ENCODE assay signal across 27 cellular contexts in the genomic region with DNA sequence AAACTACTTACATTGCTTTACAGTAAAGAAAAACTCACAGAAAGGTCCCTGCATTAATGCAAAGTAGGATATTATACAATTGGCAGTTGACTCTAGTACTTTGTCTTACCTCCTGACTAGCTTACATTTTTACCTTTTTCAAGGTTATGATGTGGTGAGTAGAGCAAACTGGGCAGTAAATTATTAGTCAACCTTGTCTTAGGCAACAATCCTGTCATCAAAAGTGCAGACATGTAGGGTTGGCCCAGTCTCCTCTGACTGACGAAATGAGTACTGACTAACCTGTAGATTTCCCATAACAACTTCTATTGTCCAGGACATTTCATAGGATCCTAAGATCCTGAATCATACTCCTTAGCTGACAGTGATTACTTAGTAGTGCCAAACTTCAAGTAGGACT.
DNase-seq lines count a peak whose midpoint lies in the region; ATAC-seq, FAIRE-seq and TF ChIP-seq lines count a peak whose summit lies in the region.
"Had no signal": no experiment of that assay in that cellular context is flagged by ENCODE, and none has a peak within 500 bp of the region (broad histone marks: within the 10 kb centered on the region; RNA-seq: fewer than 3 reads in every experiment).

No MANE protein-coding gene starts in this region.

- no peaks in the 10 kb centered on the region for H3K27me3 ChIP-seq in breast epithelium
- H3K27me3 ChIP-seq in mammary epithelial cell (ENCODE audit: insufficient read depth, low read length), result no peaks in the 10 kb centered on the region
- H3K27me3 ChIP-seq: colonic mucosa, heart left ventricle, MG63, SJSA1 had no signal

- WGBS in mammary epithelial cell (ENCODE audit: low coverage, missing lambda C conversion rate), result 0% methylated on average over 1 of the region's 1 CpG

- in situ Hi-C loops in mammary epithelial cell (cut with MboI; ENCODE audit: low sequenced_read_pairs in 2 of 2), result no loop called here

- DNase-seq in MCF 10A (ENCODE audit: unreplicated experiment) (peak; percentile 96), breast epithelium (ENCODE audit: low spot score in 2 of 2) (no peak), mammary epithelial cell (peak; percentile 97), iris pigment epithelial cell (ENCODE audit: low read depth) (peak; percentile 87), NCI-H128 (lab: John Stamatoyannopoulos, UW; ENCODE audit: unreplicated experiment) (no peak), HFFc6 (no peak), kidney (no peak)
- DNase-seq: 8988T; activated CD8-positive, alpha-beta memory T cell treated with anti-CD3 and anti-CD28 coated beads, Interleukin-2, amount 10 ng/mL, durations not matched to agents 7 days and 5 days; activated gamma-delta T cell treated with Interleukin-2 at 50 U/mL for 16 hours; colonic mucosa; DMS153; heart left ventricle; MG63; NCI-H1930; NCI-H524 treated with DMSO at 0.1 percent for 48 hours; psoas muscle; stimulated activated naive B cell treated with anti-CD40 and anti-IgM and Interleukin-4, amounts not matched to agents 10 μg/mL and 1 μg/mL and 100 μg/mL, for 72 hours had no signal

- no peak for TF ChIP-seq CTCF in MCF 10A (IDR thresholded peaks at IDR 0.05; ENCODE audit: unreplicated experiment)
- TF ChIP-seq CTCF in breast epithelium (IDR thresholded peaks at IDR 0.05), result no peak
- TF ChIP-seq CTCF in mammary epithelial cell (conservative IDR thresholded peaks at IDR 0.05 in 1 of 2, IDR thresholded peaks at IDR 0.05 in 1 of 2; ENCODE audit: extremely low read depth in 1 of 2, insufficient read depth in 1 of 2, low read depth in 1 of 2, low read length in 2 of 2), result no peak
- no peak for TF ChIP-seq CTCF in HFFc6 (IDR thresholded peaks at IDR 0.05)
- TF ChIP-seq CTCF in kidney (IDR thresholded peaks at IDR 0.05; ENCODE audit: borderline replicate concordance, extremely low read depth, insufficient read depth), result no peak

- H3K36me3 ChIP-seq in breast epithelium (no peaks in the 10 kb centered on the region), mammary epithelial cell (ENCODE audit: insufficient read depth, low read length) (no peaks in the 10 kb centered on the region), kidney (ENCODE audit: control insufficient read depth in 1 of 2, insufficient read depth in 2 of 2, low read length in 2 of 2) (no peaks in the 10 kb centered on the region)
- H3K36me3 ChIP-seq: colonic mucosa had no signal

- H3K79me2 ChIP-seq in mammary epithelial cell (ENCODE audit: insufficient read depth, low read length), result no peaks in the 10 kb centered on the region

- H3K27me3 Mint-ChIP-seq in MCF 10A (ENCODE audit: insufficient read depth, unreplicated experiment) (no peaks in the 10 kb centered on the region), HFFc6 (ENCODE audit: insufficient read depth) (peaks cover 1% of the 10 kb centered on the region; the same call in 1 of the 2 replicates)
- H3K27me3 Mint-ChIP-seq: activated CD8-positive, alpha-beta memory T cell treated with anti-CD3 and anti-CD28 coated beads, Interleukin-2, amount 10 ng/mL, durations not matched to agents 7 days and 5 days; stimulated activated naive B cell treated with anti-CD40 and anti-IgM and Interleukin-4, amounts not matched to agents 10 μg/mL and 1 μg/mL and 100 μg/mL, for 72 hours; type B pancreatic cell had no signal

- no peak for FAIRE-seq in kidney (lab: Jason Lieb, UNC)
- FAIRE-seq: endometrium, H1, HTR-8/SVneo, islet of Langerhans had no signal

- H3K4me3 Mint-ChIP-seq in MCF 10A (ENCODE audit: unreplicated experiment) (no peak overlapping the region), HFFc6 (no peak overlapping the region)
- H3K4me3 Mint-ChIP-seq: activated CD8-positive, alpha-beta memory T cell treated with anti-CD3 and anti-CD28 coated beads, Interleukin-2, amount 10 ng/mL, durations not matched to agents 7 days and 5 days; CD14-positive monocyte; nephron; stimulated activated naive B cell treated with anti-CD40 and anti-IgM and Interleukin-4, amounts not matched to agents 10 μg/mL and 1 μg/mL and 100 μg/mL, for 72 hours; type B pancreatic cell had no signal

- H3K4me1 ChIP-seq in breast epithelium, result no peaks in the 10 kb centered on the region
- H3K4me1 ChIP-seq in mammary epithelial cell (ENCODE audit: insufficient read depth, low read length), result peaks cover 10% of the 10 kb centered on the region
- H3K4me1 ChIP-seq in kidney (ENCODE audit: control insufficient read depth in 1 of 2, insufficient read depth in 1 of 2, low read depth in 1 of 2, low read length in 2 of 2), result no peaks in the 10 kb centered on the region
- H3K4me1 ChIP-seq: colonic mucosa, heart left ventricle, psoas muscle, SJSA1 had no signal

- H3K27ac Mint-ChIP-seq in MCF 10A (ENCODE audit: low read depth, unreplicated experiment) (peak overlapping the region; percentile 82), HFFc6 (no peak overlapping the region)
- H3K27ac Mint-ChIP-seq: activated CD8-positive, alpha-beta memory T cell treated with anti-CD3 and anti-CD28 coated beads, Interleukin-2, amount 10 ng/mL, durations not matched to agents 7 days and 5 days; stimulated activated naive B cell treated with anti-CD40 and anti-IgM and Interleukin-4, amounts not matched to agents 10 μg/mL and 1 μg/mL and 100 μg/mL, for 72 hours; type B pancreatic cell had no signal

- CTCF ChIA-PET in MCF 10A (lab: Yijun Ruan, JAX) (interaction anchor here (0.5 to 0.8 kb wide), 2 partner anchors 35 to 128 kb away, joined by 3 to 4 read pairs; no protein-coding TSS in a partner anchor), mammary epithelial cell (lab: Charles Lee; ENCODE audit: low non-redundant PET) (no interaction called here)

- no peak for TF ChIP-seq POLR2A in breast epithelium (IDR thresholded peaks at IDR 0.05)

- dilution Hi-C loops in mammary epithelial cell (cut with HindIII; ENCODE audit: low sequenced_read_pairs), result no loop called here

- H3K4me1 Mint-ChIP-seq in MCF 10A (ENCODE audit: insufficient read depth, unreplicated experiment) (peaks cover 10% of the 10 kb centered on the region), HFFc6 (ENCODE audit: low read depth) (peaks cover 14% of the 10 kb centered on the region)
- H3K4me1 Mint-ChIP-seq: activated CD8-positive, alpha-beta memory T cell treated with anti-CD3 and anti-CD28 coated beads, Interleukin-2, amount 10 ng/mL, durations not matched to agents 7 days and 5 days; stimulated activated naive B cell treated with anti-CD40 and anti-IgM and Interleukin-4, amounts not matched to agents 10 μg/mL and 1 μg/mL and 100 μg/mL, for 72 hours had no signal

- H4K20me1 ChIP-seq in mammary epithelial cell (ENCODE audit: insufficient read depth, low read length), result no peaks in the 10 kb centered on the region

- POLR2A ChIA-PET in MCF 10A (lab: Yijun Ruan, JAX), result interaction anchor here (0.6 to 1.4 kb wide), 13 partner anchors 8 to 1127 kb away, joined by 3 to 5 read pairs (median 3); no protein-coding TSS in a partner anchor

- H3K9me3 ChIP-seq in breast epithelium (no peaks in the 10 kb centered on the region), mammary epithelial cell (replicated peaks; ENCODE audit: insufficient read depth, low read length) (no peaks in the 10 kb centered on the region), kidney (ENCODE audit: control insufficient read depth in 1 of 2, low read length in 2 of 2) (no peaks in the 10 kb centered on the region)
- H3K9me3 ChIP-seq: colonic mucosa, MG63, psoas muscle, SJSA1 had no signal

- H3K27ac ChIP-seq in breast epithelium (no peak overlapping the region), mammary epithelial cell (ENCODE audit: insufficient read depth, low read depth, low read length) (peak overlapping the region; percentile 57), kidney (ENCODE audit: low read depth in 2 of 2, low read length in 2 of 2) (no peak overlapping the region)
- H3K27ac ChIP-seq: colonic mucosa, heart left ventricle, psoas muscle, SJSA1 had no signal

- no peak overlapping the region for H3K9ac ChIP-seq in mammary epithelial cell (ENCODE audit: insufficient read depth, low read length)
- H3K9ac ChIP-seq in kidney (ENCODE audit: low read length in 2 of 2), result no peak overlapping the region

- no peak for ATAC-seq in HG03439 (IDR thresholded peaks at IDR 0.05; ENCODE audit: unreplicated experiment)
- ATAC-seq: activated CD8-positive, alpha-beta memory T cell treated with anti-CD3 and anti-CD28 coated beads, Interleukin-2, amount 10 ng/mL, durations not matched to agents 7 days and 5 days; heart left ventricle; stimulated activated naive B cell treated with anti-CD40 and anti-IgM and Interleukin-4, amounts not matched to agents 10 μg/mL and 1 μg/mL and 100 μg/mL, for 72 hours had no signal

- H3K4me3 ChIP-seq in breast epithelium (no peak overlapping the region), mammary epithelial cell (replicated peaks in 1 of 3; ENCODE audit: insufficient read depth in 1 of 3, low read depth in 2 of 3, low read length in 3 of 3) (no peak overlapping the region), kidney (ENCODE audit: low read length in 2 of 2) (no peak overlapping the region)
- H3K4me3 ChIP-seq: colonic mucosa, heart left ventricle, MG63, psoas muscle, SJSA1 had no signal

- BruUV-seq in MCF 10A (replicated peaks; lab: Mats Ljungman, UMichigan), result no TSS peak
- BruUV-seq in mammary epithelial cell (replicated peaks; lab: Mats Ljungman, UMichigan), result no TSS peak

- intact Hi-C loops in MCF 10A (cut with micrococcal nuclease), result no loop called here
- intact Hi-C loops in breast epithelium (cut with DNase I; ENCODE audit: low total_unique reads), result no loop called here
- intact Hi-C loops in mammary epithelial cell (cut with micrococcal nuclease), result no loop called here
- intact Hi-C loops in kidney (cut with DNase I), result no loop called here

- H3K36me3 Mint-ChIP-seq in MCF 10A (ENCODE audit: insufficient read depth, unreplicated experiment) (no peaks in the 10 kb centered on the region), HFFc6 (ENCODE audit: low read depth) (peaks cover 5% of the 10 kb centered on the region)

- no peak overlapping the region for H2AFZ ChIP-seq in mammary epithelial cell (ENCODE audit: low read depth, low read length)

- H3K4me2 ChIP-seq in mammary epithelial cell (ENCODE audit: insufficient read depth, low read depth, low read length), result no peak overlapping the region

- H3K9me3 Mint-ChIP-seq in MCF 10A (ENCODE audit: unreplicated experiment) (no peaks in the 10 kb centered on the region), HFFc6 (no peaks in the 10 kb centered on the region)
- H3K9me3 Mint-ChIP-seq: type B pancreatic cell had no signal

Comparison
In these comparisons a context has a peak if more than half of its experiments do, and no peak if none do; other contexts are left out.
1. DNase-seq: peak in MCF 10A (single experiment), mammary epithelial cell (single experiment) and iris pigment epithelial cell (single experiment); none in breast epithelium (0 of 2), NCI-H128 (single experiment), HFFc6 (single experiment) and kidney (single experiment).